In genomic region chr14:59190372-59190771, GRCh38 we compare ENCODE assay signal across 8 cellular contexts. TPM values are rescaled to one million over a fixed set of nuclear protein-coding genes. Genes with fewer than 3 reads are reported as not detected.
DNase-seq lines count a peak whose midpoint lies in the region; ATAC-seq and TF ChIP-seq lines count a peak whose summit lies in the region.

No MANE protein-coding gene starts in this region.

- ATAC-seq in HG03280 (IDR thresholded peaks at IDR 0.05; ENCODE audit: unreplicated experiment) = peak; percentile 7
- ATAC-seq in GM21737 (IDR thresholded peaks at IDR 0.05; ENCODE audit: unreplicated experiment) = no peak

- H3K4me1 ChIP-seq in SK-N-SH (ENCODE audit: control insufficient read depth in 1 of 2, insufficient read depth in 2 of 2, low read depth in 1 of 2, low read length in 1 of 2) = peaks cover 0 to 13% of the 10 kb centered on the region in 2 experiments; a peak in 2 of 4 replicates
- H3K4me1 ChIP-seq in esophagus muscularis mucosa = peaks cover 51 to 59% (median 58%) of the 10 kb centered on the region in 4 donors

- 43% methylated on average over 6 of the region's 6 CpGs for WGBS in SK-N-SH (ENCODE audit: low lambda C conversion rate)
- 23% methylated on average over 6 of the region's 6 CpGs for WGBS in esophagus muscularis mucosa

- H3K4me3 Mint-ChIP-seq in T-helper 2 cell treated with Interferon-gamma antibody and Interleukin-4, amounts not matched to agents 5 μg/mL and 100 μg/mL, for 36 hours = peak overlapping the region; percentile 90
- H3K4me3 Mint-ChIP-seq in osteocyte (ENCODE audit: unreplicated experiment) = peak overlapping the region; percentile 90

- H3K4me1 Mint-ChIP-seq in T-helper 2 cell treated with Interferon-gamma antibody and Interleukin-4, amounts not matched to agents 5 μg/mL and 100 μg/mL, for 36 hours (ENCODE audit: low read depth) = peaks cover 31% of the 10 kb centered on the region
- H3K4me1 Mint-ChIP-seq in osteocyte (ENCODE audit: unreplicated experiment) = peaks cover 28% of the 10 kb centered on the region

- no peaks in the 10 kb centered on the region for H3K9me3 ChIP-seq in SK-N-SH
- no peaks in the 10 kb centered on the region for H3K9me3 ChIP-seq in esophagus muscularis mucosa

- H3K4me2 ChIP-seq in SK-N-SH = peak overlapping the region; percentile 93

- H4K20me1 ChIP-seq in SK-N-SH (ENCODE audit: insufficient read depth) = no peaks in the 10 kb centered on the region

- H3K27me3 ChIP-seq in SK-N-SH (ENCODE audit: insufficient read depth) = no peaks in the 10 kb centered on the region
- no peaks in the 10 kb centered on the region for H3K27me3 ChIP-seq in esophagus muscularis mucosa

- TF ChIP-seq EP300 in SK-N-SH (IDR thresholded peaks at IDR 0.05; ENCODE audit: borderline replicate concordance in 1 of 2, low read depth in 1 of 2, low read length in 1 of 2) = no peak
- TF ChIP-seq EP300 in esophagus muscularis mucosa (IDR thresholded peaks at IDR 0.05) = no peak

- peaks cover 22% of the 10 kb centered on the region for H3K27me3 Mint-ChIP-seq in T-helper 2 cell treated with Interferon-gamma antibody and Interleukin-4, amounts not matched to agents 5 μg/mL and 100 μg/mL, for 36 hours (ENCODE audit: low read depth)
- H3K27me3 Mint-ChIP-seq in osteocyte (ENCODE audit: unreplicated experiment) = peaks cover 16% of the 10 kb centered on the region

- peak overlapping the region; percentile 95 to 99 for H3K4me3 ChIP-seq in SK-N-SH (ENCODE audit: low read depth in 2 of 2, low read length in 1 of 2)
- peak overlapping the region; percentile 79 to 92 (median 84) for H3K4me3 ChIP-seq in esophagus muscularis mucosa

- peak overlapping the region; percentile 92 for H3K9ac ChIP-seq in SK-N-SH

- H2AFZ ChIP-seq in SK-N-SH (ENCODE audit: low read depth) = peak overlapping the region; percentile 90

- H3F3A ChIP-seq in SK-N-SH (replicated peaks; ENCODE audit: insufficient read depth) = peaks cover 4% of the 10 kb centered on the region

- POLR2A ChIA-PET in SK-N-SH (lab: Yijun Ruan, JAX) = no interaction called here

- no peak for DNase-seq in T-helper 2 cell treated with Interferon-gamma antibody and Interleukin-4, amounts not matched to agents 5 μg/mL and 100 μg/mL, for 36 hours (ENCODE audit: low spot score)
- DNase-seq in T-helper 2 cell (no peak), SK-N-SH (peak; percentile 58), esophagus muscularis mucosa (ENCODE audit: extremely low spot score) (no peak), osteocyte (ENCODE audit: extremely low spot score, unreplicated experiment) (no peak), posterior vena cava (ENCODE audit: low spot score) (no peak)

- TF ChIP-seq CTCF in SK-N-SH (IDR thresholded peaks at IDR 0.05) (peak; percentile 35; the same call in 1 of the 2 replicates), esophagus muscularis mucosa (IDR thresholded peaks at IDR 0.05) (peak; percentile 6 to 12 (median 6)), osteocyte (IDR thresholded peaks at IDR 0.05) (no peak)

- no peaks in the 10 kb centered on the region for H3K9me2 ChIP-seq in SK-N-SH

- peaks cover 58% of the 10 kb centered on the region for H3K79me2 ChIP-seq in SK-N-SH (ENCODE audit: insufficient read depth)

- intact Hi-C loops in esophagus muscularis mucosa (cut with DNase I) (loop anchor here (5.0 to 10.0 kb wide), 2 partner anchors 67 to 124 kb away; no protein-coding TSS in a partner anchor), posterior vena cava (cut with DNase I) (loop anchor here in 1 of 2 donors (5.0 kb wide), 1 partner anchor 232 kb away; no protein-coding TSS in a partner anchor)

- H3K36me3 ChIP-seq in SK-N-SH (replicated peaks in 1 of 2; ENCODE audit: control insufficient read depth in 1 of 2, insufficient read depth in 2 of 2, low read length in 1 of 2) (no peaks in the 10 kb centered on the region), esophagus muscularis mucosa (no peaks in the 10 kb centered on the region)

- peak overlapping the region; percentile 71 to 92 for H3K27ac ChIP-seq in SK-N-SH (ENCODE audit: low read depth in 2 of 2, low read length in 1 of 2)
- H3K27ac ChIP-seq in esophagus muscularis mucosa (replicated peaks in 1 of 4) = peak overlapping the region; percentile 94 to 97 (median 96)

- CTCF ChIA-PET in SK-N-SH (lab: Yijun Ruan, JAX) = interaction anchor here (0.8 to 1.7 kb wide), 7 partner anchors 11 to 292 kb away, joined by 3 to 6 read pairs (median 4); no protein-coding TSS in a partner anchor

- TF ChIP-seq RAD21 in SK-N-SH (IDR thresholded peaks at IDR 0.05; ENCODE audit: low read length) = peak; percentile 41; the same call in 1 of the 2 replicates

- H3K27ac Mint-ChIP-seq in T-helper 2 cell treated with Interferon-gamma antibody and Interleukin-4, amounts not matched to agents 5 μg/mL and 100 μg/mL, for 36 hours = peak overlapping the region; percentile 80
- H3K27ac Mint-ChIP-seq in osteocyte (ENCODE audit: unreplicated experiment) = peak overlapping the region; percentile 94

- H3K36me3 Mint-ChIP-seq in T-helper 2 cell treated with Interferon-gamma antibody and Interleukin-4, amounts not matched to agents 5 μg/mL and 100 μg/mL, for 36 hours (ENCODE audit: low read depth) = no peaks in the 10 kb centered on the region
- H3K36me3 Mint-ChIP-seq in osteocyte (ENCODE audit: unreplicated experiment) = no peaks in the 10 kb centered on the region

- no peaks in the 10 kb centered on the region for H3K9me3 Mint-ChIP-seq in T-helper 2 cell treated with Interferon-gamma antibody and Interleukin-4, amounts not matched to agents 5 μg/mL and 100 μg/mL, for 36 hours
- H3K9me3 Mint-ChIP-seq in osteocyte (ENCODE audit: unreplicated experiment) = no peaks in the 10 kb centered on the region

- TF ChIP-seq POLR2A in esophagus muscularis mucosa (IDR thresholded peaks at IDR 0.05; ENCODE audit: low read depth) = no peak

TF ChIP-seq in SK-N-SH, 30 proteins besides CTCF, POLR2A, EP300 and RAD21:
- TF ChIP-seq MXI1 (IDR thresholded peaks at IDR 0.05; ENCODE audit: low read depth, low read length) = peak; percentile 32; the same call in 1 of the 2 replicates
- TF ChIP-seq RXRA (IDR thresholded peaks at IDR 0.05; ENCODE audit: borderline replicate concordance, low read depth) = no peak
- peak; percentile 55 for TF ChIP-seq GATA2 (CRISPR knock-in tag; IDR thresholded peaks at IDR 0.05)

RNA-seq across cellular contexts. Expression of gene DAAM1, which starts 1.9 kb away (rescaled TPM):
- polyA plus RNA-seq in SK-N-SH (2012; rRNA removed) = 5.1 and 5.5 TPM in 2 replicates
- polyA plus RNA-seq in SK-N-SH (2012; cell fraction: cytosol; rRNA removed) = 5.0 and 10.1 TPM in 2 replicates
- 7.0 and 10.8 TPM in 2 replicates for polyA plus RNA-seq in SK-N-SH (2012; cell fraction: nucleus; rRNA removed)
- total RNA-seq in esophagus muscularis mucosa (100 to 1,000 TPM in 1 of 4 donors, 10 to 100 TPM in 3; 64.3 to 110 (median 72.5) TPM), osteocyte (22.8 and 24.7 TPM in 2 replicates), posterior vena cava (10 to 100 TPM; 73.7 TPM)
